1 cellular context compared by ENCODE assay signal in the genomic region with DNA sequence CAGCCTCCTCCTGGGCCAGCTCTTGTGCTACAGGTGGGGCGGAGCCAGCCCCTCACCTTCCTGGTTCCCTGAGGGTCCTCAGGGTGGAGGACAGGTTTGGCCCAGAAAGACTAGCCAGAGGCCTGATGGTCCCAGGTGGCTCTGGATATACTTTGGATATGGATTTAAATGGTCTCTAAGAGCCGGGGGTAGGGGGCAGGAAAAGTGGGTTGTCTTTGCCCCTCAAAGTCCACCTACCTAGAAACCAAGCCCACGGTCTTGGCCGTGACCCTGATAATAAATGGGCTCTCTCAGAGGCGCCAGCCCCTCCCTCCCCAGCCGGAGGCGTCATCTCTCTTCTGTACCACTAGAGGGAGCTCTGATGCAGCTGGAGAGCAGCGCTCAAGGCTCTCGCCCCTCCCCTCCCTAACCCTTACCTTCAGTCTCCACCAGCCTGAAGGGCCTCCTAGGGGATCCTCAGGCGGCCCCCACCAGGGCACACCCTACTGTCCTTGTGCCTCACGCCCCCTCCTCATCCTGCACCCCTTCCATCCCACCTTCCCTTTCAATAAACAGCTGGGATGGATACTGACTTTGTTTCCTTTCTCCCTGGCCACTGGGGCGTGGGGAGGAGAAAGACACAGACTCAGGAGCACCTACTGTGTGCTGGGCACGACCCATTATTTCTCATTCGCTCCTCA.
TF ChIP-seq lines count a peak whose summit lies in the region.

No MANE protein-coding gene starts in this region.

TF ChIP-seq in HepG2, 621 proteins besides CTCF, POLR2A, EP300 and RAD21 (continued from another document and continues in another):
- peak; percentile 9; the same call in 1 of the 2 replicates for TF ChIP-seq ZNF281 (CRISPR knock-in tag; IDR thresholded peaks at IDR 0.05; ENCODE audit: borderline replicate concordance)
- TF ChIP-seq ATF2 (CRISPR knock-in tag; IDR thresholded peaks at IDR 0.05): peak; percentile 91
- peak; percentile 81; the same call in 1 of the 2 replicates for TF ChIP-seq NFKBIZ (CRISPR knock-in tag; IDR thresholded peaks at IDR 0.05)
- TF ChIP-seq, protein P1, sequence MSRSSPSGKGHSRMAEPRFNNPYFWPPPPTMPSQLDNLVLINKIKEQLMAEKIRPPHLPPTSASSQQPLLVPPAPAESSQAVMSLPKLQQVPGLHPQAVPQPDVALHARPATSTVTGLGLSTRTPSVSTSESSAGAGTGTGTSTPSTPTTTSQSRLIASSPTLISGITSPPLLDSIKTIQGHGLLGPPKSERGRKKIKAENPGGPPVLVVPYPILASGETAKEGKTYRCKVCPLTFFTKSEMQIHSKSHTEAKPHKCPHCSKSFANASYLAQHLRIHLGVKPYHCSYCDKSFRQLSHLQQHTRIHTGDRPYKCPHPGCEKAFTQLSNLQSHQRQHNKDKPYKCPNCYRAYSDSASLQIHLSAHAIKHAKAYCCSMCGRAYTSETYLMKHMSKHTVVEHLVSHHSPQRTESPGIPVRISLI (CRISPR knock-in tag; IDR thresholded peaks at IDR 0.05; ENCODE audit: borderline replicate concordance): peak; percentile 56; the same call in 1 of the 2 replicates
- TF ChIP-seq ASH2L (IDR thresholded peaks at IDR 0.05; ENCODE audit: insufficient read length, low read depth, low read length): no peak
- TF ChIP-seq, protein P2, sequence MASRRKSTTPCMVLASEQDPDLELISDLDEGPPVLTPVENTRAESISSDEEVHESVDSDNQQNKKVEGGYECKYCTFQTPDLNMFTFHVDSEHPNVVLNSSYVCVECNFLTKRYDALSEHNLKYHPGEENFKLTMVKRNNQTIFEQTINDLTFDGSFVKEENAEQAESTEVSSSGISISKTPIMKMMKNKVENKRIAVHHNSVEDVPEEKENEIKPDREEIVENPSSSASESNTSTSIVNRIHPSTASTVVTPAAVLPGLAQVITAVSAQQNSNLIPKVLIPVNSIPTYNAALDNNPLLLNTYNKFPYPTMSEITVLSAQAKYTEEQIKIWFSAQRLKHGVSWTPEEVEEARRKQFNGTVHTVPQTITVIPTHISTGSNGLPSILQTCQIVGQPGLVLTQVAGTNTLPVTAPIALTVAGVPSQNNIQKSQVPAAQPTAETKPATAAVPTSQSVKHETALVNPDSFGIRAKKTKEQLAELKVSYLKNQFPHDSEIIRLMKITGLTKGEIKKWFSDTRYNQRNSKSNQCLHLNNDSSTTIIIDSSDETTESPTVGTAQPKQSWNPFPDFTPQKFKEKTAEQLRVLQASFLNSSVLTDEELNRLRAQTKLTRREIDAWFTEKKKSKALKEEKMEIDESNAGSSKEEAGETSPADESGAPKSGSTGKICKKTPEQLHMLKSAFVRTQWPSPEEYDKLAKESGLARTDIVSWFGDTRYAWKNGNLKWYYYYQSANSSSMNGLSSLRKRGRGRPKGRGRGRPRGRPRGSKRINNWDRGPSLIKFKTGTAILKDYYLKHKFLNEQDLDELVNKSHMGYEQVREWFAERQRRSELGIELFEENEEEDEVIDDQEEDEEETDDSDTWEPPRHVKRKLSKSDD (CRISPR knock-in tag; IDR thresholded peaks at IDR 0.05; ENCODE audit: low read depth): 0 out of 2 replicates have a peak, but pooled peaks have one; percentile 18
- TF ChIP-seq SNAI1 (CRISPR knock-in tag; IDR thresholded peaks at IDR 0.05; ENCODE audit: borderline replicate concordance): no peak
- no peak for TF ChIP-seq CERS6 (CRISPR knock-in tag; IDR thresholded peaks at IDR 0.05)
- TF ChIP-seq, protein P3, sequence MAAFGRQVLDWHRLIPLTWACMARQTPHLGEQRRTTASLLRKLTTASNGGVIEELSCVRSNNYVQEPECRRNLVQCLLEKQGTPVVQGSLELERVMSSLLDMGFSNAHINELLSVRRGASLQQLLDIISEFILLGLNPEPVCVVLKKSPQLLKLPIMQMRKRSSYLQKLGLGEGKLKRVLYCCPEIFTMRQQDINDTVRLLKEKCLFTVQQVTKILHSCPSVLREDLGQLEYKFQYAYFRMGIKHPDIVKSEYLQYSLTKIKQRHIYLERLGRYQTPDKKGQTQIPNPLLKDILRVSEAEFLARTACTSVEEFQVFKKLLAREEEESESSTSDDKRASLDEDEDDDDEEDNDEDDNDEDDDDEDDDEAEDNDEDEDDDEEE (CRISPR knock-in tag; IDR thresholded peaks at IDR 0.05): peak; percentile 89
- no peak for TF ChIP-seq NFE2L2 (IDR thresholded peaks at IDR 0.05; ENCODE audit: low read length)
- no peak; the same call in 1 of the 2 replicates for TF ChIP-seq FOXJ3 (CRISPR knock-in tag; IDR thresholded peaks at IDR 0.05; ENCODE audit: borderline replicate concordance)
- TF ChIP-seq, protein P4, sequence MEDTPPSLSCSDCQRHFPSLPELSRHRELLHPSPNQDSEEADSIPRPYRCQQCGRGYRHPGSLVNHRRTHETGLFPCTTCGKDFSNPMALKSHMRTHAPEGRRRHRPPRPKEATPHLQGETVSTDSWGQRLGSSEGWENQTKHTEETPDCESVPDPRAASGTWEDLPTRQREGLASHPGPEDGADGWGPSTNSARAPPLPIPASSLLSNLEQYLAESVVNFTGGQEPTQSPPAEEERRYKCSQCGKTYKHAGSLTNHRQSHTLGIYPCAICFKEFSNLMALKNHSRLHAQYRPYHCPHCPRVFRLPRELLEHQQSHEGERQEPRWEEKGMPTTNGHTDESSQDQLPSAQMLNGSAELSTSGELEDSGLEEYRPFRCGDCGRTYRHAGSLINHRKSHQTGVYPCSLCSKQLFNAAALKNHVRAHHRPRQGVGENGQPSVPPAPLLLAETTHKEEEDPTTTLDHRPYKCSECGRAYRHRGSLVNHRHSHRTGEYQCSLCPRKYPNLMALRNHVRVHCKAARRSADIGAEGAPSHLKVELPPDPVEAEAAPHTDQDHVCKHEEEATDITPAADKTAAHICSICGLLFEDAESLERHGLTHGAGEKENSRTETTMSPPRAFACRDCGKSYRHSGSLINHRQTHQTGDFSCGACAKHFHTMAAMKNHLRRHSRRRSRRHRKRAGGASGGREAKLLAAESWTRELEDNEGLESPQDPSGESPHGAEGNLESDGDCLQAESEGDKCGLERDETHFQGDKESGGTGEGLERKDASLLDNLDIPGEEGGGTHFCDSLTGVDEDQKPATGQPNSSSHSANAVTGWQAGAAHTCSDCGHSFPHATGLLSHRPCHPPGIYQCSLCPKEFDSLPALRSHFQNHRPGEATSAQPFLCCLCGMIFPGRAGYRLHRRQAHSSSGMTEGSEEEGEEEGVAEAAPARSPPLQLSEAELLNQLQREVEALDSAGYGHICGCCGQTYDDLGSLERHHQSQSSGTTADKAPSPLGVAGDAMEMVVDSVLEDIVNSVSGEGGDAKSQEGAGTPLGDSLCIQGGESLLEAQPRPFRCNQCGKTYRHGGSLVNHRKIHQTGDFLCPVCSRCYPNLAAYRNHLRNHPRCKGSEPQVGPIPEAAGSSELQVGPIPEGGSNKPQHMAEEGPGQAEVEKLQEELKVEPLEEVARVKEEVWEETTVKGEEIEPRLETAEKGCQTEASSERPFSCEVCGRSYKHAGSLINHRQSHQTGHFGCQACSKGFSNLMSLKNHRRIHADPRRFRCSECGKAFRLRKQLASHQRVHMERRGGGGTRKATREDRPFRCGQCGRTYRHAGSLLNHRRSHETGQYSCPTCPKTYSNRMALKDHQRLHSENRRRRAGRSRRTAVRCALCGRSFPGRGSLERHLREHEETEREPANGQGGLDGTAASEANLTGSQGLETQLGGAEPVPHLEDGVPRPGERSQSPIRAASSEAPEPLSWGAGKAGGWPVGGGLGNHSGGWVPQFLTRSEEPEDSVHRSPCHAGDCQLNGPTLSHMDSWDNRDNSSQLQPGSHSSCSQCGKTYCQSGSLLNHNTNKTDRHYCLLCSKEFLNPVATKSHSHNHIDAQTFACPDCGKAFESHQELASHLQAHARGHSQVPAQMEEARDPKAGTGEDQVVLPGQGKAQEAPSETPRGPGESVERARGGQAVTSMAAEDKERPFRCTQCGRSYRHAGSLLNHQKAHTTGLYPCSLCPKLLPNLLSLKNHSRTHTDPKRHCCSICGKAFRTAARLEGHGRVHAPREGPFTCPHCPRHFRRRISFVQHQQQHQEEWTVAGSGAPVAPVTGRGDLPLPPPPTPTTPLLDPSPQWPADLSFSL (CRISPR knock-in tag; IDR thresholded peaks at IDR 0.05): no peak
- TF ChIP-seq, protein P5, sequence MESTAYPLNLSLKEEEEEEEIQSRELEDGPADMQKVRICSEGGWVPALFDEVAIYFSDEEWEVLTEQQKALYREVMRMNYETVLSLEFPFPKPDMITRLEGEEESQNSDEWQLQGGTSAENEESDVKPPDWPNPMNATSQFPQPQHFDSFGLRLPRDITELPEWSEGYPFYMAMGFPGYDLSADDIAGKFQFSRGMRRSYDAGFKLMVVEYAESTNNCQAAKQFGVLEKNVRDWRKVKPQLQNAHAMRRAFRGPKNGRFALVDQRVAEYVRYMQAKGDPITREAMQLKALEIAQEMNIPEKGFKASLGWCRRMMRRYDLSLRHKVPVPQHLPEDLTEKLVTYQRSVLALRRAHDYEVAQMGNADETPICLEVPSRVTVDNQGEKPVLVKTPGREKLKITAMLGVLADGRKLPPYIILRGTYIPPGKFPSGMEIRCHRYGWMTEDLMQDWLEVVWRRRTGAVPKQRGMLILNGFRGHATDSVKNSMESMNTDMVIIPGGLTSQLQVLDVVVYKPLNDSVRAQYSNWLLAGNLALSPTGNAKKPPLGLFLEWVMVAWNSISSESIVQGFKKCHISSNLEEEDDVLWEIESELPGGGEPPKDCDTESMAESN (CRISPR knock-in tag; conservative IDR thresholded peaks at IDR 0.05): peak; percentile 85
- peak; percentile 13; the same call in 1 of the 2 replicates for TF ChIP-seq DRAP1 (CRISPR knock-in tag; IDR thresholded peaks at IDR 0.05)
- TF ChIP-seq SP140L (CRISPR knock-in tag; IDR thresholded peaks at IDR 0.05; ENCODE audit: borderline replicate concordance): no peak; the same call in 1 of the 2 replicates
- TF ChIP-seq SALL1 (CRISPR knock-in tag; IDR thresholded peaks at IDR 0.05): peak; percentile 88
- TF ChIP-seq NR3C1 (CRISPR knock-in tag; IDR thresholded peaks at IDR 0.05): no peak
- TF ChIP-seq SAP130 (CRISPR knock-in tag; IDR thresholded peaks at IDR 0.05; ENCODE audit: low read depth): peak; percentile 77
- peak; percentile 64; the same call in 1 of the 2 replicates for TF ChIP-seq ZNF383 (CRISPR knock-in tag; IDR thresholded peaks at IDR 0.05; ENCODE audit: borderline replicate concordance)
- TF ChIP-seq TGIF2 (CRISPR knock-in tag; IDR thresholded peaks at IDR 0.05): no peak
- peak; percentile 77; the same call in 1 of the 2 replicates for TF ChIP-seq THAP9 (CRISPR knock-in tag; IDR thresholded peaks at IDR 0.05; ENCODE audit: borderline replicate concordance)
- no peak for TF ChIP-seq GPN1 (CRISPR knock-in tag; IDR thresholded peaks at IDR 0.05; ENCODE audit: borderline replicate concordance)
- peak; percentile 87; the same call in 1 of the 2 replicates for TF ChIP-seq HOXA5 (CRISPR knock-in tag; IDR thresholded peaks at IDR 0.05)
- no peak for TF ChIP-seq SNAPC5 (CRISPR knock-in tag; IDR thresholded peaks at IDR 0.05; ENCODE audit: borderline replicate concordance)
- no peak for TF ChIP-seq ZNF75D (CRISPR knock-in tag; IDR thresholded peaks at IDR 0.05; ENCODE audit: borderline replicate concordance)
